Comparison of ENCODE assay signal across 19 cellular contexts in genomic region chr20:45888681-45889080, GRCh38.
"Had no signal": no experiment of that assay in that cellular context is flagged by ENCODE, and none has a peak within 500 bp of the region (broad histone marks: within the 10 kb centered on the region; RNA-seq: fewer than 3 reads in every experiment).

No MANE protein-coding gene starts in this region.

- H3K9ac ChIP-seq: neural progenitor cell had no signal

- H3K4me3 Mint-ChIP-seq: activated naive CD8-positive, alpha-beta T cell treated with anti-CD3 and anti-CD28 coated beads, Interleukin-2, amount 10 ng/mL, durations not matched to agents 7 days and 5 days; activated T-helper 17 cell treated with anti-CD3 and anti-CD28 coated beads, Interleukin-2, amount 50 U/mL, for 72 hours; stimulated activated naive CD8-positive, alpha-beta T cell treated with anti-CD3 and anti-CD28 coated beads, Interleukin-15, Interleukin-2, amounts not matched to agents 100 ng/mL and 50 ng/mL, for 24 hours had no signal

- H2AFZ ChIP-seq: neural progenitor cell had no signal

- H3K27me3 ChIP-seq: esophagus squamous epithelium, gastrocnemius medialis, tibial artery had no signal

- H3K4me2 ChIP-seq: neural progenitor cell had no signal

- H3K27me3 Mint-ChIP-seq: activated naive CD8-positive, alpha-beta T cell treated with anti-CD3 and anti-CD28 coated beads, Interleukin-2, amount 10 ng/mL, durations not matched to agents 7 days and 5 days; activated T-helper 17 cell treated with anti-CD3 and anti-CD28 coated beads, Interleukin-2, amount 50 U/mL, for 72 hours; stimulated activated naive CD8-positive, alpha-beta T cell treated with anti-CD3 and anti-CD28 coated beads, Interleukin-15, Interleukin-2, amounts not matched to agents 100 ng/mL and 50 ng/mL, for 24 hours had no signal

- DNase-seq: activated CD4-positive, alpha-beta T cell treated with anti-CD3 and anti-CD28 coated beads, Interleukin-2, amount 50 U/mL, for 1 hour; activated naive CD4-positive, alpha-beta T cell; activated naive CD8-positive, alpha-beta T cell treated with anti-CD3 and anti-CD28 coated beads, Interleukin-2, amount 10 ng/mL, durations not matched to agents 7 days and 5 days; activated T-cell treated with anti-CD3 and anti-CD28 coated beads, Interleukin-2, amount 50 U/mL, for 1 hour; amniotic stem cell; cerebellar nuclear complex; esophagus squamous epithelium; gastrocnemius medialis; head of caudate nucleus; left cardiac atrium; stimulated activated CD4-positive, alpha-beta T cell treated with anti-CD3 and anti-CD28 coated beads, Interleukin-4, amount 100 ng/mL, for 4 hours; substantia nigra; tibial artery had no signal

- H3K9me3 ChIP-seq: esophagus squamous epithelium, gastrocnemius medialis, prostate gland, tibial artery had no signal

- H3K27ac Mint-ChIP-seq: activated naive CD8-positive, alpha-beta T cell treated with anti-CD3 and anti-CD28 coated beads, Interleukin-2, amount 10 ng/mL, durations not matched to agents 7 days and 5 days; activated T-helper 17 cell treated with anti-CD3 and anti-CD28 coated beads, Interleukin-2, amount 50 U/mL, for 72 hours; neural progenitor cell; stimulated activated naive CD8-positive, alpha-beta T cell treated with anti-CD3 and anti-CD28 coated beads, Interleukin-15, Interleukin-2, amounts not matched to agents 100 ng/mL and 50 ng/mL, for 24 hours had no signal

- H3K27ac ChIP-seq: coronary artery, esophagus squamous epithelium, neural progenitor cell, prostate gland, VCaP had no signal

- H3K36me3 ChIP-seq: neural progenitor cell had no signal

- H3K4me3 ChIP-seq: coronary artery, esophagus squamous epithelium, gastrocnemius medialis, neural progenitor cell, prostate gland, tibial artery had no signal

- H3K9me3 Mint-ChIP-seq: activated naive CD8-positive, alpha-beta T cell treated with anti-CD3 and anti-CD28 coated beads, Interleukin-2, amount 10 ng/mL, durations not matched to agents 7 days and 5 days; activated T-helper 17 cell treated with anti-CD3 and anti-CD28 coated beads, Interleukin-2, amount 50 U/mL, for 72 hours; neural progenitor cell; stimulated activated naive CD8-positive, alpha-beta T cell treated with anti-CD3 and anti-CD28 coated beads, Interleukin-15, Interleukin-2, amounts not matched to agents 100 ng/mL and 50 ng/mL, for 24 hours had no signal
